ENCODE assay signal across 13 cellular contexts in the genomic region with DNA sequence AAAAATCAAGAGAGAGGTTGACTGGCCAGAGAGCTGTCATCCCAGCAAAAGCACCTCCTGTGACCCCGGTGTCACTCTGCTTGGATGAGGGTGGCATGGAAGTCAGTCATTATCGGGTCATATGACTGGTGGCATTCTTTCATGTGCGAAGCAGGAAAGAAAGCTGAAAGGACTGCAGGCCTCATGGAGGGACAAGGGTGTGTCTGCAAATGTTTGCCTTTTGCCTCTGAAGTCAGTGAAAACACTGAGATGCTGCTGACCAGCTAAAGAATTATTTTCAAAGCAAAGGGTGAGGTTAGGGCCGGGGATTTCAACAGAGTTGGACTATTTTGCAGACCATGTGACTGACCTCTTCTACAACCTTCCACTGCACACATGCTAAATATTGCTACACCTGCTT.
DNase-seq lines count a peak whose midpoint lies in the region; ATAC-seq, FAIRE-seq and TF ChIP-seq lines count a peak whose summit lies in the region.
"Had no signal": no experiment of that assay in that cellular context is flagged by ENCODE, and none has a peak within 500 bp of the region (broad histone marks: within the 10 kb centered on the region; RNA-seq: fewer than 3 reads in every experiment).

No MANE protein-coding gene starts in this region.

- peaks cover 73% of the 10 kb centered on the region for H3K4me1 ChIP-seq in GM23338 (ENCODE audit: insufficient read depth)
- H3K4me1 ChIP-seq in OCI-LY1 (ENCODE audit: insufficient read depth, low read length, severe bottlenecking), result peaks cover 88% of the 10 kb centered on the region
- H3K4me1 ChIP-seq in cardiac muscle cell (ENCODE audit: low read depth), result peaks cover 80% of the 10 kb centered on the region
- peaks cover 0 to 8% (median 5%) of the 10 kb centered on the region in 3 donors for H3K4me1 ChIP-seq in pancreas

- peak overlapping the region; percentile 24; the same call in 1 of the 2 replicates for H3K9ac ChIP-seq in OCI-LY1 (ENCODE audit: low read length)

- no peaks in the 10 kb centered on the region for H3K27me3 ChIP-seq in GM23338 (ENCODE audit: insufficient read depth)
- H3K27me3 ChIP-seq in OCI-LY1 (ENCODE audit: insufficient read depth, low read length), result no peaks in the 10 kb centered on the region
- no peaks in the 10 kb centered on the region for H3K27me3 ChIP-seq in cardiac muscle cell
- no peaks in the 10 kb centered on the region for H3K27me3 ChIP-seq in pancreas
- H3K27me3 ChIP-seq in brain microvascular endothelial cell (replicated peaks), result no peaks in the 10 kb centered on the region

- H3F3A ChIP-seq in GM23338 (replicated peaks; ENCODE audit: low read depth), result no peaks in the 10 kb centered on the region
- peaks cover 7% of the 10 kb centered on the region; the same call in 1 of the 2 replicates for H3F3A ChIP-seq in OCI-LY1 (ENCODE audit: insufficient read depth, low read length)

- peak overlapping the region; percentile 46 for H3K27ac Mint-ChIP-seq in GM23338
- no peak overlapping the region for H3K27ac Mint-ChIP-seq in activated naive CD4-positive, alpha-beta T cell treated with anti-CD3 and anti-CD28 coated beads, Interleukin-2, amount 10 ng/mL, durations not matched to agents 7 days and 5 days
- H3K27ac Mint-ChIP-seq: activated naive CD8-positive, alpha-beta T cell; HFFc6 had no signal

- no peak for FAIRE-seq in pancreas (lab: Jason Lieb, UNC)
- FAIRE-seq: endometrium had no signal

- H3K4me3 ChIP-seq in GM23338, result no peak overlapping the region
- no peak overlapping the region for H3K4me3 ChIP-seq in OCI-LY1 (ENCODE audit: low read depth, low read length, poor library complexity, severe bottlenecking)
- no peak overlapping the region for H3K4me3 ChIP-seq in cardiac muscle cell
- H3K4me3 ChIP-seq in pancreas, result no peak overlapping the region
- H3K4me3 ChIP-seq in brain microvascular endothelial cell (ENCODE audit: low read depth, low read length), result no peak overlapping the region

- H4K20me1 ChIP-seq in GM23338 (replicated peaks; ENCODE audit: insufficient read depth), result no peaks in the 10 kb centered on the region
- no peaks in the 10 kb centered on the region for H4K20me1 ChIP-seq in OCI-LY1 (ENCODE audit: insufficient read depth, low read length)

- DNase-seq in GM23338 (ENCODE audit: low spot score), result peak; percentile 10
- DNase-seq in cardiac muscle cell (ENCODE audit: low read depth in 1 of 2, low spot score in 1 of 2), result peak in 1 of 2 donors; percentile 52
- no peak for DNase-seq in pancreas
- no peak for DNase-seq in activated naive CD4-positive, alpha-beta T cell treated with anti-CD3 and anti-CD28 coated beads, Interleukin-2, amount 10 ng/mL, durations not matched to agents 7 days and 5 days
- no peak for DNase-seq in posterior vena cava (ENCODE audit: low spot score)
- DNase-seq in brain microvascular endothelial cell, result no peak
- DNase-seq in activated CD8-positive, alpha-beta memory T cell treated with anti-CD3 and anti-CD28 coated beads, Interleukin-2, amount 50 U/mL, for 4 hours, result no peak
- DNase-seq: activated CD4-positive, alpha-beta T cell treated with anti-CD3 and anti-CD28 coated beads, Interleukin-2, amount 50 U/mL, for 4 hours; EL; HFFc6 had no signal

- H3K4me1 Mint-ChIP-seq in GM23338, result peaks cover 71% of the 10 kb centered on the region
- no peaks in the 10 kb centered on the region for H3K4me1 Mint-ChIP-seq in activated naive CD4-positive, alpha-beta T cell treated with anti-CD3 and anti-CD28 coated beads, Interleukin-2, amount 10 ng/mL, durations not matched to agents 7 days and 5 days

- in situ Hi-C loops in brain microvascular endothelial cell (cut with HindIII; ENCODE audit: low pct_ligation_motif_present, low sequenced_read_pairs), result no loop called here

- H3K9me3 ChIP-seq in OCI-LY1 (ENCODE audit: low read length) (no peaks in the 10 kb centered on the region), cardiac muscle cell (ENCODE audit: low read depth) (no peaks in the 10 kb centered on the region), pancreas (no peaks in the 10 kb centered on the region)

- CTCF ChIA-PET in activated naive CD4-positive, alpha-beta T cell treated with anti-CD3 and anti-CD28 coated beads, Interleukin-2, amount 10 ng/mL, durations not matched to agents 7 days and 5 days (lab: Charles Lee), result no interaction called here

- WGBS in pancreas, 2 donors, result 53% methylated on average over 4 of the region's 4 CpGs

- H3K4me3 Mint-ChIP-seq in GM23338, result no peak overlapping the region
- H3K4me3 Mint-ChIP-seq in activated naive CD4-positive, alpha-beta T cell treated with anti-CD3 and anti-CD28 coated beads, Interleukin-2, amount 10 ng/mL, durations not matched to agents 7 days and 5 days, result no peak overlapping the region
- H3K4me3 Mint-ChIP-seq: activated naive CD8-positive, alpha-beta T cell; HFFc6 had no signal

- ATAC-seq in GM23338, result no peak; the same call in 2 of the 3 replicates
- peak in 3 of 4 donors; percentile 54 to 58 (median 54) for ATAC-seq in pancreas

- no peaks in the 10 kb centered on the region for H3K9me3 Mint-ChIP-seq in GM23338
- H3K9me3 Mint-ChIP-seq in activated naive CD4-positive, alpha-beta T cell treated with anti-CD3 and anti-CD28 coated beads, Interleukin-2, amount 10 ng/mL, durations not matched to agents 7 days and 5 days, result no peaks in the 10 kb centered on the region
- H3K9me3 Mint-ChIP-seq: HFFc6 had no signal

- H3K4me2 ChIP-seq in GM23338, result no peak overlapping the region
- H3K4me2 ChIP-seq in OCI-LY1 (ENCODE audit: low read length), result peak overlapping the region; percentile 25; the same call in 1 of the 2 replicates

- no peaks in the 10 kb centered on the region for H3K36me3 Mint-ChIP-seq in GM23338 (ENCODE audit: low read depth)
- H3K36me3 Mint-ChIP-seq in activated naive CD4-positive, alpha-beta T cell treated with anti-CD3 and anti-CD28 coated beads, Interleukin-2, amount 10 ng/mL, durations not matched to agents 7 days and 5 days, result no peaks in the 10 kb centered on the region
- H3K36me3 Mint-ChIP-seq: activated naive CD8-positive, alpha-beta T cell had no signal

- H3K9me2 ChIP-seq in GM23338 (ENCODE audit: insufficient read depth), result 0 out of 2 replicates have a peak, but pooled peaks cover 2% of the 10 kb centered on the region
- no peaks in the 10 kb centered on the region for H3K9me2 ChIP-seq in OCI-LY1 (ENCODE audit: low read depth, low read length)

- intact Hi-C loops in pancreas (cut with DNase I), result no loop called here
- intact Hi-C loops in posterior vena cava (cut with DNase I), result no loop called here

- H3K79me2 ChIP-seq in GM23338 (replicated peaks; ENCODE audit: insufficient read depth), result no peaks in the 10 kb centered on the region
- no peaks in the 10 kb centered on the region for H3K79me2 ChIP-seq in OCI-LY1 (ENCODE audit: insufficient read depth, low read length)

- H3K27ac ChIP-seq in GM23338 (ENCODE audit: low read depth) (no peak overlapping the region), OCI-LY1 (ENCODE audit: low read depth, low read length, poor library complexity, severe bottlenecking) (peak overlapping the region; percentile 77), cardiac muscle cell (peak overlapping the region; percentile 91), pancreas (peak overlapping the region in 2 of 4 donors; percentile 37 to 57), brain microvascular endothelial cell (no peak overlapping the region)

- no peaks in the 10 kb centered on the region for H3K36me3 ChIP-seq in GM23338 (ENCODE audit: insufficient read depth)
- H3K36me3 ChIP-seq in OCI-LY1 (ENCODE audit: insufficient read depth, low read length), result no peaks in the 10 kb centered on the region
- no peaks in the 10 kb centered on the region for H3K36me3 ChIP-seq in cardiac muscle cell
- no peaks in the 10 kb centered on the region for H3K36me3 ChIP-seq in pancreas
- H3K36me3 ChIP-seq in brain microvascular endothelial cell (replicated peaks), result no peaks in the 10 kb centered on the region

- TF ChIP-seq CTCF in GM23338 (conservative IDR thresholded peaks at IDR 0.05; ENCODE audit: low read depth in 2 of 2) (no peak), OCI-LY1 (IDR thresholded peaks at IDR 0.05; ENCODE audit: low read length) (no peak), cardiac muscle cell (IDR thresholded peaks at IDR 0.05; ENCODE audit: low read depth, low read length) (no peak), pancreas (IDR thresholded peaks at IDR 0.05) (no peak), brain microvascular endothelial cell (IDR thresholded peaks at IDR 0.05; ENCODE audit: low read depth, low read length, missing control alignments) (no peak)

- peak overlapping the region; percentile 45; the same call in 1 of the 2 replicates for H2AFZ ChIP-seq in GM23338
- H2AFZ ChIP-seq in OCI-LY1 (ENCODE audit: low read length), result peak overlapping the region; percentile 99

- H3K27me3 Mint-ChIP-seq in GM23338 (ENCODE audit: insufficient read depth, low read depth, poor library complexity), result no peaks in the 10 kb centered on the region
- no peaks in the 10 kb centered on the region for H3K27me3 Mint-ChIP-seq in activated naive CD4-positive, alpha-beta T cell treated with anti-CD3 and anti-CD28 coated beads, Interleukin-2, amount 10 ng/mL, durations not matched to agents 7 days and 5 days
- H3K27me3 Mint-ChIP-seq: activated naive CD8-positive, alpha-beta T cell had no signal

TF ChIP-seq in GM23338, 12 proteins besides CTCF, POLR2A, EP300 and RAD21 (continues in another document):
- TF ChIP-seq ZNF114 (CRISPR knock-in tag; IDR thresholded peaks at IDR 0.05), result no peak

Comparison
In these comparisons a context has a peak if more than half of its experiments do, and no peak if none do; other contexts are left out.
1. H3K27ac ChIP-seq: peak in OCI-LY1 (single experiment) and cardiac muscle cell (single experiment); none in GM23338 (single experiment) and brain microvascular endothelial cell (single experiment).